Comparison of ENCODE assay signal across 18 cellular contexts in genomic region chr5:95667219-95667618, GRCh38. TPM values are rescaled to one million over a fixed set of nuclear protein-coding genes. Genes with fewer than 3 reads are reported as not detected.
"Had no signal": no experiment of that assay in that cellular context is flagged by ENCODE, and none has a peak within 500 bp of the region (broad histone marks: within the 10 kb centered on the region; RNA-seq: fewer than 3 reads in every experiment).

No MANE protein-coding gene starts in this region.

- H3K4me1 ChIP-seq: colonic mucosa had no signal

- H3K27ac ChIP-seq: colonic mucosa, esophagus squamous epithelium, hepatocyte, neutrophil had no signal

- DNase-seq: activated CD4-positive, alpha-beta T cell treated with anti-CD3 and anti-CD28 coated beads for 36 hours; activated CD8-positive, alpha-beta T cell treated with anti-CD3 and anti-CD28 coated beads for 36 hours; activated gamma-delta T cell treated with Interleukin-2 at 50 U/mL for 16 hours; activated T-cell treated with anti-CD3 and anti-CD28 coated beads, Interleukin-2, amount 50 U/mL, for 4 hours; amniotic stem cell; central memory CD4-positive, alpha-beta T cell; colonic mucosa; esophagus squamous epithelium; islet precursor cell; naive thymus-derived CD4-positive, alpha-beta T cell; posterior cingulate gyrus; retina had no signal

- H3K9me3 ChIP-seq: colonic mucosa, esophagus squamous epithelium, neutrophil had no signal

- H3K4me3 ChIP-seq: colonic mucosa, esophagus squamous epithelium, hepatocyte had no signal

- H3K27me3 ChIP-seq: colonic mucosa, esophagus squamous epithelium, hepatocyte, neutrophil had no signal

- ATAC-seq: activated CD4-positive, alpha-beta T cell treated with anti-CD3 and anti-CD28 coated beads for 36 hours; activated CD8-positive, alpha-beta T cell treated with anti-CD3 and anti-CD28 coated beads for 36 hours; activated T-cell treated with anti-CD3 and anti-CD28 coated beads, Interleukin-2, amount 50 U/mL, for 4 hours; naive thymus-derived CD4-positive, alpha-beta T cell; stimulated activated memory B cell treated with anti-CD40 and anti-IgM and Interleukin-4, amounts not matched to agents 10 μg/mL and 1 μg/mL and 100 μg/mL, for 72 hours had no signal

- H3K36me3 ChIP-seq: colonic mucosa, esophagus squamous epithelium, neutrophil had no signal

RNA-seq across cellular contexts. Expression of gene SPATA9, which starts 15.6 kb away (rescaled TPM):
- total RNA-seq: activated CD4-positive, alpha-beta T cell treated with anti-CD3 and anti-CD28 coated beads for 36 hours; activated CD8-positive, alpha-beta T cell treated with anti-CD3 and anti-CD28 coated beads for 36 hours; activated T-cell treated with anti-CD3 and anti-CD28 coated beads, Interleukin-2, amount 50 U/mL, for 4 hours; esophagus squamous epithelium; glomerular endothelial cell; lung microvascular endothelial cell; mononuclear cell had no signal

RNA-seq across cellular contexts. Expression of gene GPR150, which starts 47.3 kb away (rescaled TPM):
- total RNA-seq: esophagus squamous epithelium, hepatocyte had no signal
